In genomic region chr3:121818578-121818977, GRCh38 we compare ENCODE assay signal across 18 cellular contexts.
"Had no signal": no experiment of that assay in that cellular context is flagged by ENCODE, and none has a peak within 500 bp of the region (broad histone marks: within the 10 kb centered on the region; RNA-seq: fewer than 3 reads in every experiment).

No MANE protein-coding gene starts in this region.

- ATAC-seq: gastroesophageal sphincter, left lung, lower lobe of right lung, upper lobe of right lung had no signal

- H3K27ac ChIP-seq: esophagus squamous epithelium, gastroesophageal sphincter, lower lobe of right lung, ovary, right atrium auricular region, tibial artery, upper lobe of right lung had no signal

- H3K9me3 ChIP-seq: ovary had no signal

- H3K36me3 ChIP-seq: ovary, right atrium auricular region had no signal

- H3K27me3 Mint-ChIP-seq: dendritic cell treated with granulocyte-macrophage colony-stimulating factor and Interleukin-4, amounts not matched to agents 40 ng/mL and 50 ng/mL, for 4 days; stimulated activated naive CD8-positive, alpha-beta T cell treated with anti-CD3 and anti-CD28 coated beads, Interleukin-15, Interleukin-2, amounts not matched to agents 100 ng/mL and 50 ng/mL, for 24 hours had no signal

- H3K4me1 Mint-ChIP-seq: neural crest cell had no signal

- H3K4me2 ChIP-seq: smooth muscle cell had no signal

- H3K27me3 ChIP-seq: esophagus squamous epithelium, gastroesophageal sphincter, left lung, ovary, right atrium auricular region, tibial artery, upper lobe of right lung had no signal

- H3K4me3 ChIP-seq: esophagus squamous epithelium, gastroesophageal sphincter, left lung, lower lobe of right lung, ovary, right atrium auricular region, smooth muscle cell, tibial artery, upper lobe of right lung had no signal

- H3K4me3 Mint-ChIP-seq: dendritic cell treated with granulocyte-macrophage colony-stimulating factor and Interleukin-4, amounts not matched to agents 40 ng/mL and 50 ng/mL, for 4 days; immature natural killer cell; neural crest cell; stimulated activated naive CD8-positive, alpha-beta T cell treated with anti-CD3 and anti-CD28 coated beads, Interleukin-15, Interleukin-2, amounts not matched to agents 100 ng/mL and 50 ng/mL, for 24 hours had no signal

- H3K27ac Mint-ChIP-seq: stimulated activated naive CD8-positive, alpha-beta T cell treated with anti-CD3 and anti-CD28 coated beads, Interleukin-15, Interleukin-2, amounts not matched to agents 100 ng/mL and 50 ng/mL, for 24 hours had no signal

- DNase-seq: cerebellar nuclear complex; esophagus squamous epithelium; foreskin fibroblast; immature natural killer cell; left lung; lower lobe of right lung; mesenchymal stem cell; midbrain; ovary; stimulated activated CD4-positive, alpha-beta T cell treated with anti-CD3 and anti-CD28 coated beads, Interleukin-2, amount 100 ng/mL, for 48 hours; tibial artery; upper lobe of right lung had no signal

- H3K4me1 ChIP-seq: esophagus squamous epithelium, gastroesophageal sphincter, left lung, lower lobe of right lung, right atrium auricular region, upper lobe of right lung had no signal
